8 cellular contexts compared by ENCODE assay signal in the genomic region with DNA sequence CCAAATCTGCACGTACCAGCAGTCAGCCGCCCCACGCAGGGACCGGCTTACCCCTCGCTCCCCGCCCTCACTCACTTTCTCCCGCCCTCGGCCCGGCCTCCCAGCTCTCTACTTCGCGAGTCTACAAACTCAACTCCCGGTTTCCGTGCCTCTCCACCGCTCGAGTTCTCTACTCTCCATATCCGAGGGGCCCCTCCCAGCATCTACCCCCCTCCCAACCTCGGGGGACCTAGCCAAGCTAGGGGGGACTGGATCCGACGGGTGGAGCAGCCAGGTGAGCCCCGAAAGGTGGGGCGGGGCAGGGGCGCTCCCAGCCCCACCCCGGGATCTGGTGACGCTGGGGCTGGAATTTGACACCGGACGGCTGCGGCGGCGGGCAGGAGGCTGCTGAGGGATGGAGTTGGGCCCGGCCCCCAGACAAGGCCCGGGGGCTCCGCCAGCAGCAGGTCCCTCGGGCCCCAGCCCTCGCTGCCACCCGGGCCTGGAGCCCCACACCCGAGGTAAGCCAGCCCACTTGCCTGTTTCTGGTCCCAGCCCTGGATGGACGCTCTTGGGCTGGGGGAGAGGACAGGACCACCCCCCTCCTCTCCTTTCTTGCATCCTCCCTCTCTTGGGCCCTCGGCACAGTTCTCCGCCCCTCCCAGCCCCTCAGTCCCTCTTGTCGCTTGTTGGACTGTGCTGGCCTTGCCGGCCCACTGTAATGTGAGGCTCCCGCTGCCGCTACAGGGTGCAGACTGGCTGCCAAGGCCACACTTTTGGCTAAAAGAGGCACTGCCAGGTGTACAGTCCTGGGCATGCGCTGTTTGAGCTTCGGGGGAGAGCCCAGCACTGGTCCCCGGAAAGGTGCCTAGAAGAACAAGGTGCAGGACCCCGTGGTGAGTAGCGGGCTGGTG. TPM values are rescaled to one million over a fixed set of nuclear protein-coding genes. Genes with fewer than 3 reads are reported as not detected.
A peak's percentile ranks its signal among the peaks of the same experiment; 100 is the strongest.
DNase-seq lines count a peak whose midpoint lies in the region; ATAC-seq lines count a peak whose summit lies in the region.

A gene with protein sequence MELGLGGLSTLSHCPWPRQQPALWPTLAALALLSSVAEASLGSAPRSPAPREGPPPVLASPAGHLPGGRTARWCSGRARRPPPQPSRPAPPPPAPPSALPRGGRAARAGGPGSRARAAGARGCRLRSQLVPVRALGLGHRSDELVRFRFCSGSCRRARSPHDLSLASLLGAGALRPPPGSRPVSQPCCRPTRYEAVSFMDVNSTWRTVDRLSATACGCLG (plus strand): TSS at position 416 of the 893 bp plus-strand sequence. CDS start 1,856 bp downstream, outside the sequence.

- peaks cover 2% of the 10 kb centered on the region for H3K36me3 Mint-ChIP-seq in activated naive CD8-positive, alpha-beta T cell
- no peaks in the 10 kb centered on the region for H3K36me3 Mint-ChIP-seq in activated naive CD8-positive, alpha-beta T cell treated with anti-CD3 and anti-CD28 coated beads for 36 hours
- H3K36me3 Mint-ChIP-seq in activated CD8-positive, alpha-beta T cell treated with anti-CD3 and anti-CD28 coated beads, Interleukin-2, amount 10 ng/mL, durations not matched to agents 7 days and 5 days (ENCODE audit: low read depth): peaks cover 4% of the 10 kb centered on the region
- H3K36me3 Mint-ChIP-seq in stimulated activated naive B cell treated with anti-CD40 and anti-IgM and Interleukin-4, amounts not matched to agents 10 μg/mL and 1 μg/mL and 100 μg/mL, for 72 hours: peaks cover 17% of the 10 kb centered on the region in 2 donors

- H3K27me3 ChIP-seq in iPS DF 6.9 (ENCODE audit: control insufficient read depth, insufficient read depth, low read length): no peaks in the 10 kb centered on the region

- no peak within 1 kb of the TSS for H3K27ac Mint-ChIP-seq in activated naive CD8-positive, alpha-beta T cell
- no peak within 1 kb of the TSS for H3K27ac Mint-ChIP-seq in activated naive CD8-positive, alpha-beta T cell treated with anti-CD3 and anti-CD28 coated beads for 36 hours
- peak within 1 kb of the TSS; percentile 15 for H3K27ac Mint-ChIP-seq in activated CD8-positive, alpha-beta T cell treated with anti-CD3 and anti-CD28 coated beads, Interleukin-2, amount 10 ng/mL, durations not matched to agents 7 days and 5 days
- H3K27ac Mint-ChIP-seq in stimulated activated naive B cell treated with anti-CD40 and anti-IgM and Interleukin-4, amounts not matched to agents 10 μg/mL and 1 μg/mL and 100 μg/mL, for 72 hours: peak within 1 kb of the TSS; percentile 10

- no peaks in the 10 kb centered on the region for H3K36me3 ChIP-seq in iPS DF 6.9 (ENCODE audit: control insufficient read depth, insufficient read depth, low read length)

- peaks cover 14% of the 10 kb centered on the region for H3K4me1 ChIP-seq in iPS DF 6.9 (ENCODE audit: control insufficient read depth, insufficient read depth, low read length)

- H3K27ac ChIP-seq in iPS DF 6.9 (ENCODE audit: low read length): no peak within 1 kb of the TSS

- no peaks in the 10 kb centered on the region for H3K9me3 ChIP-seq in iPS DF 6.9 (ENCODE audit: control insufficient read depth, insufficient read depth, low read length)

- WGBS in iPS DF 6.9 (ENCODE audit: insufficient coverage, insufficient read length): no CpG with 5 or more reads among the region's 48 CpGs

- peak within 1 kb of the TSS; percentile 57 for H3K4me3 ChIP-seq in iPS DF 6.9 (ENCODE audit: low read length)

- H3K4me1 Mint-ChIP-seq in activated naive CD8-positive, alpha-beta T cell (ENCODE audit: low read depth): peaks cover 25% of the 10 kb centered on the region
- H3K4me1 Mint-ChIP-seq in activated naive CD8-positive, alpha-beta T cell treated with anti-CD3 and anti-CD28 coated beads for 36 hours: peaks cover 20% of the 10 kb centered on the region
- peaks cover 23% of the 10 kb centered on the region for H3K4me1 Mint-ChIP-seq in activated CD8-positive, alpha-beta T cell treated with anti-CD3 and anti-CD28 coated beads, Interleukin-2, amount 10 ng/mL, durations not matched to agents 7 days and 5 days (ENCODE audit: low read depth)
- H3K4me1 Mint-ChIP-seq in stimulated activated naive B cell treated with anti-CD40 and anti-IgM and Interleukin-4, amounts not matched to agents 10 μg/mL and 1 μg/mL and 100 μg/mL, for 72 hours: peaks cover 25 to 43% of the 10 kb centered on the region in 2 donors

- CTCF ChIA-PET in activated CD8-positive, alpha-beta T cell treated with anti-CD3 and anti-CD28 coated beads, Interleukin-2, amount 10 ng/mL, durations not matched to agents 7 days and 5 days (lab: Charles Lee): interaction anchor here (0.9 to 11.3 kb wide), 47 partner anchors 8 to 707 kb away, joined by 3 to 506 read pairs (median 6); a partner anchor contains a TSS

- no peak for ATAC-seq in activated CD8-positive, alpha-beta T cell treated with anti-CD3 and anti-CD28 coated beads, Interleukin-2, amount 10 ng/mL, durations not matched to agents 7 days and 5 days
- peak; percentile 14 to 15 for ATAC-seq in stimulated activated naive B cell treated with anti-CD40 and anti-IgM and Interleukin-4, amounts not matched to agents 10 μg/mL and 1 μg/mL and 100 μg/mL, for 72 hours (replicated peaks)
- no peak for ATAC-seq in HG03097 (IDR thresholded peaks at IDR 0.05; ENCODE audit: low FRiP score, unreplicated experiment)

- peaks cover 9% of the 10 kb centered on the region for H3K27me3 Mint-ChIP-seq in activated naive CD8-positive, alpha-beta T cell
- peaks cover 35% of the 10 kb centered on the region for H3K27me3 Mint-ChIP-seq in activated naive CD8-positive, alpha-beta T cell treated with anti-CD3 and anti-CD28 coated beads for 36 hours
- H3K27me3 Mint-ChIP-seq in activated CD8-positive, alpha-beta T cell treated with anti-CD3 and anti-CD28 coated beads, Interleukin-2, amount 10 ng/mL, durations not matched to agents 7 days and 5 days (ENCODE audit: low read depth): peaks cover 20% of the 10 kb centered on the region
- peaks cover 32 to 39% of the 10 kb centered on the region in 2 donors for H3K27me3 Mint-ChIP-seq in stimulated activated naive B cell treated with anti-CD40 and anti-IgM and Interleukin-4, amounts not matched to agents 10 μg/mL and 1 μg/mL and 100 μg/mL, for 72 hours

- no peaks in the 10 kb centered on the region for H3K9me3 Mint-ChIP-seq in activated naive CD8-positive, alpha-beta T cell (ENCODE audit: low read depth)
- H3K9me3 Mint-ChIP-seq in activated naive CD8-positive, alpha-beta T cell treated with anti-CD3 and anti-CD28 coated beads for 36 hours: no peaks in the 10 kb centered on the region
- H3K9me3 Mint-ChIP-seq in activated CD8-positive, alpha-beta T cell treated with anti-CD3 and anti-CD28 coated beads, Interleukin-2, amount 10 ng/mL, durations not matched to agents 7 days and 5 days (ENCODE audit: insufficient read depth): no peaks in the 10 kb centered on the region
- no peaks in the 10 kb centered on the region for H3K9me3 Mint-ChIP-seq in stimulated activated naive B cell treated with anti-CD40 and anti-IgM and Interleukin-4, amounts not matched to agents 10 μg/mL and 1 μg/mL and 100 μg/mL, for 72 hours

- POLR2A ChIA-PET in activated CD8-positive, alpha-beta T cell treated with anti-CD3 and anti-CD28 coated beads, Interleukin-2, amount 10 ng/mL, durations not matched to agents 7 days and 5 days (lab: Charles Lee): interaction anchor here (0.8 kb wide), 1 partner anchor 227 kb away, joined by 3 read pairs; no protein-coding TSS in a partner anchor

- peak within 1 kb of the TSS; percentile 52 for H3K4me3 Mint-ChIP-seq in activated naive CD8-positive, alpha-beta T cell
- H3K4me3 Mint-ChIP-seq in activated naive CD8-positive, alpha-beta T cell treated with anti-CD3 and anti-CD28 coated beads for 36 hours: no peak within 1 kb of the TSS
- H3K4me3 Mint-ChIP-seq in activated CD8-positive, alpha-beta T cell treated with anti-CD3 and anti-CD28 coated beads, Interleukin-2, amount 10 ng/mL, durations not matched to agents 7 days and 5 days: no peak within 1 kb of the TSS
- peak within 1 kb of the TSS; percentile 46 to 63 for H3K4me3 Mint-ChIP-seq in stimulated activated naive B cell treated with anti-CD40 and anti-IgM and Interleukin-4, amounts not matched to agents 10 μg/mL and 1 μg/mL and 100 μg/mL, for 72 hours

- no peak for DNase-seq in activated naive CD8-positive, alpha-beta T cell treated with anti-CD3 and anti-CD28 coated beads for 36 hours
- DNase-seq in activated CD8-positive, alpha-beta T cell treated with anti-CD3 and anti-CD28 coated beads, Interleukin-2, amount 10 ng/mL, durations not matched to agents 7 days and 5 days: no peak
- no peak for DNase-seq in iPS DF 6.9 (ENCODE audit: low read depth, low spot score)
- DNase-seq in stimulated activated naive B cell treated with anti-CD40 and anti-IgM and Interleukin-4, amounts not matched to agents 10 μg/mL and 1 μg/mL and 100 μg/mL, for 72 hours: no peak
- no peak for DNase-seq in MV-4-11 (lab: John Stamatoyannopoulos, UW)
- no peak for DNase-seq in A172 (ENCODE audit: low spot score)

RNA-seq across cellular contexts. Expression of the gene that starts here (rescaled TPM):
- under 1 TPM; 0.16 to 0.43 TPM for total RNA-seq in activated naive CD8-positive, alpha-beta T cell treated with anti-CD3 and anti-CD28 coated beads for 36 hours
- under 1 TPM; 0.23 to 0.68 TPM for total RNA-seq in activated CD8-positive, alpha-beta T cell treated with anti-CD3 and anti-CD28 coated beads, Interleukin-2, amount 10 ng/mL, durations not matched to agents 7 days and 5 days
- total RNA-seq in A172 (2014; rRNA removed; shearing (Covaris generic)): not detected in 2 replicates

Comparison
In these comparisons a context has a peak if more than half of its experiments do, and no peak if none do; other contexts are left out.
1. H3K4me3 Mint-ChIP-seq: peak in activated naive CD8-positive, alpha-beta T cell (single experiment) and stimulated activated naive B cell treated with anti-CD40 and anti-IgM and Interleukin-4, amounts not matched to agents 10 μg/mL and 1 μg/mL and 100 μg/mL, for 72 hours (2 of 2); none in activated naive CD8-positive, alpha-beta T cell treated with anti-CD3 and anti-CD28 coated beads for 36 hours (single experiment) and activated CD8-positive, alpha-beta T cell treated with anti-CD3 and anti-CD28 coated beads, Interleukin-2, amount 10 ng/mL, durations not matched to agents 7 days and 5 days (single experiment).
2. H3K27ac Mint-ChIP-seq: peak in activated CD8-positive, alpha-beta T cell treated with anti-CD3 and anti-CD28 coated beads, Interleukin-2, amount 10 ng/mL, durations not matched to agents 7 days and 5 days (single experiment) and stimulated activated naive B cell treated with anti-CD40 and anti-IgM and Interleukin-4, amounts not matched to agents 10 μg/mL and 1 μg/mL and 100 μg/mL, for 72 hours (single experiment); none in activated naive CD8-positive, alpha-beta T cell (single experiment) and activated naive CD8-positive, alpha-beta T cell treated with anti-CD3 and anti-CD28 coated beads for 36 hours (single experiment).
3. ATAC-seq: peak in stimulated activated naive B cell treated with anti-CD40 and anti-IgM and Interleukin-4, amounts not matched to agents 10 μg/mL and 1 μg/mL and 100 μg/mL, for 72 hours (2 of 2); none in activated CD8-positive, alpha-beta T cell treated with anti-CD3 and anti-CD28 coated beads, Interleukin-2, amount 10 ng/mL, durations not matched to agents 7 days and 5 days (single experiment) and HG03097 (single experiment).